11 cellular contexts compared by ENCODE assay signal in the genomic region with DNA sequence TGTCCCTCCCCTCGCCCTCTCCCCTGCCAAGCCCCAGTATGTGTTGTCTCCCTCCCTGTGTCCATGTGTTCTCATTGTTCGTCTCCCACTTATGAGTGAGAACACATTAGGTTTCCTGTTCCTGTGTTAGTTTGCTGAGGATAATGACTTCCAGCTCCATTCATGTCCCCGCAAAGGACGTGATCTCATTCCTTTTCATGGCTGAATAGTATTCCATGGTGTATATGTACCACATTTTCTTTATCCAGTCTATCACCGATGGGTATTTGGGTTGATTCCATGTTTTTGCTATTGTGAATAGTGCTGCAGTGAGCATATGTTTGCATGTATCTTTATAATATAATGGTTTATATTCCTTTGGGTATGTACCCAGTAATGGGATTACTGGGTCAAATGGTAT. TPM values are rescaled to one million over a fixed set of nuclear protein-coding genes. Genes with fewer than 3 reads are reported as not detected.
"Had no signal": no experiment of that assay in that cellular context is flagged by ENCODE, and none has a peak within 500 bp of the region (broad histone marks: within the 10 kb centered on the region; RNA-seq: fewer than 3 reads in every experiment).

No MANE protein-coding gene starts in this region.

RNA-seq across cellular contexts. Expression of a gene that starts 45.5 kb away (rescaled TPM):
- total RNA-seq: natural killer cell; natural killer cell treated with Interleukin-12 subunit alpha and Interleukin-12 subunit beta and Interleukin-15 and Interleukin-18, amount 100 ng/mL, for 72 hours; occipital lobe; osteocyte; psoas muscle; pulmonary artery endothelial cell; renal cortical epithelial cell; right lobe of liver; skeletal muscle tissue; spleen had no signal
- polyA plus RNA-seq: neural cell had no signal
